ENCODE assay signal across 8 cellular contexts in genomic region chr1:217910205-217910604, GRCh38.
"Had no signal": no experiment of that assay in that cellular context is flagged by ENCODE, and none has a peak within 500 bp of the region (broad histone marks: within the 10 kb centered on the region; RNA-seq: fewer than 3 reads in every experiment).

No MANE protein-coding gene starts in this region.

- H3K4me1 Mint-ChIP-seq: GM23338, IgD-negative memory B cell had no signal

- H3K4me1 ChIP-seq: HAP-1 had no signal

- H3K27me3 Mint-ChIP-seq: IgD-negative memory B cell had no signal

- H3K27ac Mint-ChIP-seq: GM23338, HFFc6, IgD-negative memory B cell had no signal

- H3K4me2 ChIP-seq: GM23338 had no signal

- H3K4me3 Mint-ChIP-seq: GM23338, HFFc6, IgD-negative memory B cell had no signal

- H3K9me3 Mint-ChIP-seq: GM23338 had no signal

- H3K9me3 ChIP-seq: HAP-1 had no signal

- H3K27ac ChIP-seq: HL-60 had no signal

- ATAC-seq: GM23338, HCT116, HepG2 had no signal

- DNase-seq: H7, HFFc6 had no signal

- H3K4me3 ChIP-seq: GM23338, HAP-1 had no signal

- H3K36me3 ChIP-seq: HAP-1 had no signal

- H2AFZ ChIP-seq: GM23338 had no signal
